34 cellular contexts compared by ENCODE assay signal in genomic region chr22:30717952-30718351, GRCh38. TPM values are rescaled to one million over a fixed set of nuclear protein-coding genes. Genes with fewer than 3 reads are reported as not detected.
A peak's percentile ranks its signal among the peaks of the same experiment; 100 is the strongest.
DNase-seq lines count a peak whose midpoint lies in the region; ATAC-seq, FAIRE-seq and TF ChIP-seq lines count a peak whose summit lies in the region.
"Had no signal": no experiment of that assay in that cellular context is flagged by ENCODE, and none has a peak within 500 bp of the region (broad histone marks: within the 10 kb centered on the region; RNA-seq: fewer than 3 reads in every experiment).

No MANE protein-coding gene starts in this region.

- H4K91ac ChIP-seq in mesenchymal stem cell (ENCODE audit: low read length): no peak overlapping the region

- H3K18ac ChIP-seq in mesenchymal stem cell (ENCODE audit: low read depth in 1 of 2, low read length in 2 of 2): no peak overlapping the region

- H3K4me2 ChIP-seq in mammary epithelial cell (ENCODE audit: insufficient read depth, low read depth, low read length): peak overlapping the region; percentile 39
- no peak overlapping the region for H3K4me2 ChIP-seq in mesenchymal stem cell (ENCODE audit: low read length, poor library complexity, severe bottlenecking)

- H3K9ac ChIP-seq in mammary epithelial cell (ENCODE audit: insufficient read depth, low read length): no peak overlapping the region
- peak overlapping the region; percentile 7 for H3K9ac ChIP-seq in mesenchymal stem cell (ENCODE audit: low read length)

- no peak overlapping the region for H3K4ac ChIP-seq in mesenchymal stem cell (ENCODE audit: low read depth in 1 of 2, low read length in 2 of 2)

- ATAC-seq in pancreas: no peak
- ATAC-seq: left lung, T-helper 17 cell had no signal

- no peaks in the 10 kb centered on the region for H3K36me3 ChIP-seq in mammary epithelial cell (ENCODE audit: insufficient read depth, low read length)
- no peaks in the 10 kb centered on the region for H3K36me3 ChIP-seq in mesenchymal stem cell (ENCODE audit: control insufficient read depth in 1 of 2, insufficient read depth in 2 of 2, low read depth in 1 of 2, low read length in 2 of 2)
- no peaks in the 10 kb centered on the region for H3K36me3 ChIP-seq in pancreas
- H3K36me3 ChIP-seq: left lung had no signal

- CTCF ChIA-PET in mammary epithelial cell (lab: Charles Lee; ENCODE audit: low non-redundant PET): no interaction called here
- CTCF ChIA-PET in MCF 10A (lab: Yijun Ruan, JAX): interaction anchor here (0.8 kb wide), 1 partner anchor 16 kb away, joined by 3 read pairs; no protein-coding TSS in a partner anchor
- CTCF ChIA-PET in GM10248 (lab: Yijun Ruan, JAX): no interaction called here

- H4K20me1 ChIP-seq in mammary epithelial cell (ENCODE audit: insufficient read depth, low read length): no peaks in the 10 kb centered on the region

- H3K23ac ChIP-seq in mesenchymal stem cell (ENCODE audit: low read length in 2 of 2): no peak overlapping the region

- 64% methylated on average over 3 of the region's 3 CpGs for WGBS in mammary epithelial cell (ENCODE audit: low coverage, missing lambda C conversion rate)
- 83% methylated on average over 1 of the region's 3 CpGs for WGBS in mesenchymal stem cell
- WGBS in pancreas, 2 donors: 81 to 96% methylated on average over 3 of the region's 3 CpGs

- no peak for FAIRE-seq in pancreas (lab: Jason Lieb, UNC)
- FAIRE-seq: colon, GM12892, TTC549 had no signal

- H3K4me1 ChIP-seq in mammary epithelial cell (ENCODE audit: insufficient read depth, low read length): peaks cover 20% of the 10 kb centered on the region
- peaks cover 4% of the 10 kb centered on the region for H3K4me1 ChIP-seq in mesenchymal stem cell (ENCODE audit: control insufficient read depth, insufficient read depth, low read depth, low read length)
- peaks cover 0 to 3% (median 0%) of the 10 kb centered on the region in 3 donors for H3K4me1 ChIP-seq in pancreas
- H3K4me1 ChIP-seq: left lung had no signal

- intact Hi-C loops in mammary epithelial cell (cut with micrococcal nuclease): loop anchor here (2.0 kb wide), 1 partner anchor 125 kb away; no protein-coding TSS in a partner anchor
- intact Hi-C loops in MCF 10A (cut with micrococcal nuclease): no loop called here
- intact Hi-C loops in activated T-helper 1 cell treated with anti-CD3 and anti-CD28 coated beads, Interleukin-12 subunit alpha, Interleukin-12 subunit beta, Interleukin-2, Interleukin-4 antibody, amounts not matched to agents 30 ng/mL and 10 ng/mL and 1 ng/mL, durations not matched to agents 14 hours and 24 hours and 36 hours (cut with micrococcal nuclease): no loop called here
- intact Hi-C loops in pancreas (cut with DNase I): no loop called here

- no peaks in the 10 kb centered on the region for H3K9me3 Mint-ChIP-seq in MCF 10A (ENCODE audit: unreplicated experiment)
- no peaks in the 10 kb centered on the region for H3K9me3 Mint-ChIP-seq in activated T-helper 1 cell treated with anti-CD3 and anti-CD28 coated beads, Interleukin-12 subunit alpha, Interleukin-12 subunit beta, Interleukin-2, Interleukin-4 antibody, amounts not matched to agents 30 ng/mL and 10 ng/mL and 1 ng/mL, durations not matched to agents 14 hours and 24 hours and 36 hours
- H3K9me3 Mint-ChIP-seq: activated CD4-positive, alpha-beta memory T cell treated with anti-CD3 and anti-CD28 coated beads, Interleukin-2, amount 10 ng/mL, durations not matched to agents 7 days and 5 days; activated naive CD4-positive, alpha-beta T cell treated with anti-CD3 and anti-CD28 coated beads for 36 hours; CD4-positive, alpha-beta memory T cell; H9; type B pancreatic cell had no signal

- no peak overlapping the region for H3K27ac Mint-ChIP-seq in MCF 10A (ENCODE audit: low read depth, unreplicated experiment)
- peak overlapping the region; percentile 48 for H3K27ac Mint-ChIP-seq in activated T-helper 1 cell treated with anti-CD3 and anti-CD28 coated beads, Interleukin-12 subunit alpha, Interleukin-12 subunit beta, Interleukin-2, Interleukin-4 antibody, amounts not matched to agents 30 ng/mL and 10 ng/mL and 1 ng/mL, durations not matched to agents 14 hours and 24 hours and 36 hours
- H3K27ac Mint-ChIP-seq: activated CD4-positive, alpha-beta memory T cell treated with anti-CD3 and anti-CD28 coated beads, Interleukin-2, amount 10 ng/mL, durations not matched to agents 7 days and 5 days; H9; T-helper 17 cell; type B pancreatic cell had no signal

- H2BK5ac ChIP-seq in mesenchymal stem cell (ENCODE audit: low read depth, low read length, poor library complexity, severe bottlenecking): no peak overlapping the region

- H3K27me3 ChIP-seq in mammary epithelial cell (ENCODE audit: insufficient read depth, low read length) (peaks cover 1% of the 10 kb centered on the region), mesenchymal stem cell (ENCODE audit: control insufficient read depth in 1 of 2, insufficient read depth in 1 of 2, low read length in 2 of 2) (no peaks in the 10 kb centered on the region), pancreas (no peaks in the 10 kb centered on the region)
- H3K27me3 ChIP-seq: left lung had no signal

- no peak overlapping the region for H2AK5ac ChIP-seq in mesenchymal stem cell (ENCODE audit: low read length, severe bottlenecking)

- H4K8ac ChIP-seq in mesenchymal stem cell (ENCODE audit: low read length): no peak overlapping the region

- H2BK120ac ChIP-seq in mesenchymal stem cell (ENCODE audit: low read depth, low read length): no peak overlapping the region

- BruUV-seq in mammary epithelial cell (replicated peaks; lab: Mats Ljungman, UMichigan): no TSS peak
- BruUV-seq in MCF 10A (replicated peaks; lab: Mats Ljungman, UMichigan): no TSS peak

- POLR2A ChIA-PET in MCF 10A (lab: Yijun Ruan, JAX) (no interaction called here), GM10248 (lab: Yijun Ruan, JAX) (no interaction called here)

- H3K9me3 ChIP-seq in mammary epithelial cell (replicated peaks; ENCODE audit: insufficient read depth, low read length): no peaks in the 10 kb centered on the region
- no peaks in the 10 kb centered on the region for H3K9me3 ChIP-seq in mesenchymal stem cell (ENCODE audit: control insufficient read depth, low read length)
- no peaks in the 10 kb centered on the region for H3K9me3 ChIP-seq in pancreas
- H3K9me3 ChIP-seq: left lung had no signal

- H2BK12ac ChIP-seq in mesenchymal stem cell (ENCODE audit: low read length in 2 of 2): no peak overlapping the region

- no peak overlapping the region for H2BK15ac ChIP-seq in mesenchymal stem cell (ENCODE audit: low read depth, poor library complexity, severe bottlenecking)

- H3K27ac ChIP-seq in mammary epithelial cell (ENCODE audit: insufficient read depth, low read depth, low read length) (peak overlapping the region; percentile 8), mesenchymal stem cell (ENCODE audit: low read length, poor library complexity, severe bottlenecking) (no peak overlapping the region), pancreas (no peak overlapping the region)
- H3K27ac ChIP-seq: left lung, SK-N-MC had no signal

- no peak overlapping the region for H3K4me3 Mint-ChIP-seq in MCF 10A (ENCODE audit: unreplicated experiment)
- no peak overlapping the region for H3K4me3 Mint-ChIP-seq in activated T-helper 1 cell treated with anti-CD3 and anti-CD28 coated beads, Interleukin-12 subunit alpha, Interleukin-12 subunit beta, Interleukin-2, Interleukin-4 antibody, amounts not matched to agents 30 ng/mL and 10 ng/mL and 1 ng/mL, durations not matched to agents 14 hours and 24 hours and 36 hours
- H3K4me3 Mint-ChIP-seq: activated CD4-positive, alpha-beta memory T cell treated with anti-CD3 and anti-CD28 coated beads, Interleukin-2, amount 10 ng/mL, durations not matched to agents 7 days and 5 days; activated naive CD4-positive, alpha-beta T cell treated with anti-CD3 and anti-CD28 coated beads for 36 hours; CD4-positive, alpha-beta memory T cell; H9; neural crest cell; T-helper 17 cell; type B pancreatic cell had no signal

- H3K36me3 Mint-ChIP-seq in MCF 10A (ENCODE audit: insufficient read depth, unreplicated experiment): peaks cover 6% of the 10 kb centered on the region
- H3K36me3 Mint-ChIP-seq in activated T-helper 1 cell treated with anti-CD3 and anti-CD28 coated beads, Interleukin-12 subunit alpha, Interleukin-12 subunit beta, Interleukin-2, Interleukin-4 antibody, amounts not matched to agents 30 ng/mL and 10 ng/mL and 1 ng/mL, durations not matched to agents 14 hours and 24 hours and 36 hours (ENCODE audit: low read depth): peaks cover 5% of the 10 kb centered on the region
- H3K36me3 Mint-ChIP-seq: CD4-positive, alpha-beta memory T cell; type B pancreatic cell had no signal

- H3K79me2 ChIP-seq in mammary epithelial cell (ENCODE audit: insufficient read depth, low read length): no peaks in the 10 kb centered on the region

- peak overlapping the region in 1 of 2 experiments; percentile 83 for H3K14ac ChIP-seq in mesenchymal stem cell (ENCODE audit: low read length in 2 of 2)

- no peak for TF ChIP-seq CTCF in mammary epithelial cell (conservative IDR thresholded peaks at IDR 0.05 in 1 of 2, IDR thresholded peaks at IDR 0.05 in 1 of 2; ENCODE audit: extremely low read depth in 1 of 2, insufficient read depth in 1 of 2, low read depth in 1 of 2, low read length in 2 of 2)
- TF ChIP-seq CTCF in MCF 10A (IDR thresholded peaks at IDR 0.05; ENCODE audit: unreplicated experiment): no peak
- TF ChIP-seq CTCF in GM10248 (IDR thresholded peaks at IDR 0.05; ENCODE audit: control extremely low read depth, extremely low read depth, low read depth, missing control alignments): no peak
- no peak for TF ChIP-seq CTCF in pancreas (IDR thresholded peaks at IDR 0.05)

- H3K79me1 ChIP-seq in mesenchymal stem cell (replicated peaks; ENCODE audit: low read length, poor library complexity, severe bottlenecking): no peaks in the 10 kb centered on the region

- in situ Hi-C loops in mammary epithelial cell (cut with MboI; ENCODE audit: low sequenced_read_pairs in 2 of 2): no loop called here

- H2AFZ ChIP-seq in mammary epithelial cell (ENCODE audit: low read depth, low read length) (peak overlapping the region; percentile 44), mesenchymal stem cell (ENCODE audit: low read depth, low read length) (no peak overlapping the region)

- H3K4me1 Mint-ChIP-seq in MCF 10A (ENCODE audit: insufficient read depth, unreplicated experiment): peaks cover 15% of the 10 kb centered on the region
- H3K4me1 Mint-ChIP-seq in activated T-helper 1 cell treated with anti-CD3 and anti-CD28 coated beads, Interleukin-12 subunit alpha, Interleukin-12 subunit beta, Interleukin-2, Interleukin-4 antibody, amounts not matched to agents 30 ng/mL and 10 ng/mL and 1 ng/mL, durations not matched to agents 14 hours and 24 hours and 36 hours (ENCODE audit: low read depth): peaks cover 9% of the 10 kb centered on the region
- H3K4me1 Mint-ChIP-seq: CD4-positive, alpha-beta memory T cell; neural crest cell had no signal

- dilution Hi-C loops in mammary epithelial cell (cut with HindIII; ENCODE audit: low sequenced_read_pairs): no loop called here

- no peak for DNase-seq in mammary epithelial cell
- DNase-seq in MCF 10A (ENCODE audit: unreplicated experiment): no peak
- no peak for DNase-seq in activated T-helper 1 cell treated with anti-CD3 and anti-CD28 coated beads, Interleukin-12 subunit alpha, Interleukin-12 subunit beta, Interleukin-2, Interleukin-4 antibody, amounts not matched to agents 30 ng/mL and 10 ng/mL and 1 ng/mL, durations not matched to agents 14 hours and 24 hours and 36 hours (ENCODE audit: low spot score)
- no peak for DNase-seq in mesenchymal stem cell
- no peak for DNase-seq in GM10248 (ENCODE audit: extremely low spot score)
- DNase-seq in pancreas: no peak
- no peak for DNase-seq in AG08395 (ENCODE audit: low spot score)
- no peak for DNase-seq in GDM1 (lab: John Stamatoyannopoulos, UW)
- DNase-seq: activated CD4-positive, alpha-beta memory T cell treated with anti-CD3 and anti-CD28 coated beads, Interleukin-2, amount 10 ng/mL, durations not matched to agents 7 days and 5 days; activated CD4-positive, CD25-positive, alpha-beta regulatory T cell treated with anti-CD3 and anti-CD28 coated beads, Interleukin-2, amount 50 U/mL, for 72 hours; activated CD8-positive, alpha-beta memory T cell treated with anti-CD3 and anti-CD28 coated beads, Interleukin-2, amount 50 U/mL, for 4 hours; AML-193; CD4-positive, alpha-beta memory T cell; effector CD4-positive, alpha-beta T cell; glutamatergic neuron; H9; Kasumi-1; left lung; mesendoderm; NCI-H1417 treated with DMSO at 0.1 percent for 48 hours; NCI-H2081; NCI-H526; OCI-M1; right cardiac atrium; stimulated activated CD4-positive, alpha-beta T cell treated with anti-CD3 and anti-CD28 coated beads, Interleukin-15, amount 100 ng/mL, for 24 hours; stimulated activated CD4-positive, alpha-beta T cell treated with anti-CD3 and anti-CD28 coated beads, Interleukin-4, amount 100 ng/mL, for 4 hours; T-helper 17 cell had no signal

- H3K27me3 Mint-ChIP-seq in MCF 10A (ENCODE audit: insufficient read depth, unreplicated experiment): no peaks in the 10 kb centered on the region
- H3K27me3 Mint-ChIP-seq in activated T-helper 1 cell treated with anti-CD3 and anti-CD28 coated beads, Interleukin-12 subunit alpha, Interleukin-12 subunit beta, Interleukin-2, Interleukin-4 antibody, amounts not matched to agents 30 ng/mL and 10 ng/mL and 1 ng/mL, durations not matched to agents 14 hours and 24 hours and 36 hours (ENCODE audit: insufficient read depth): peaks cover 2% of the 10 kb centered on the region
- H3K27me3 Mint-ChIP-seq: activated CD4-positive, alpha-beta memory T cell treated with anti-CD3 and anti-CD28 coated beads, Interleukin-2, amount 10 ng/mL, durations not matched to agents 7 days and 5 days; CD4-positive, alpha-beta memory T cell; T-helper 17 cell; type B pancreatic cell had no signal

- no peak overlapping the region for H3K4me3 ChIP-seq in mammary epithelial cell (replicated peaks in 1 of 3; ENCODE audit: insufficient read depth in 1 of 3, low read depth in 2 of 3, low read length in 3 of 3)
- H3K4me3 ChIP-seq in mesenchymal stem cell (ENCODE audit: insufficient read depth in 1 of 2, low read depth in 1 of 2, low read length in 2 of 2): no peak overlapping the region
- H3K4me3 ChIP-seq in pancreas: no peak overlapping the region
- H3K4me3 ChIP-seq: left lung, SK-N-MC had no signal

RNA-seq across cellular contexts. Expression of gene OSBP2, which starts 23.3 kb away (rescaled TPM):
- total RNA-seq in mammary epithelial cell (10 to 100 TPM in 1 of 2 donors, 1 to 10 TPM in 1; 4.7 to 24.7 TPM), MCF 10A (2022) (276 and 338 TPM in 2 replicates), pancreas (1 to 10 TPM; 2.3 to 3.3 (median 2.6) TPM)
- polyA plus RNA-seq in mammary epithelial cell (7.1 TPM), pancreas (1 to 10 TPM; 1.9 to 2.9 TPM)
- 24.4 TPM for polyA minus RNA-seq in mammary epithelial cell
- total RNA-seq in activated T-helper 1 cell treated with anti-CD3 and anti-CD28 coated beads, Interleukin-12 subunit alpha, Interleukin-12 subunit beta, Interleukin-2, Interleukin-4 antibody, amounts not matched to agents 30 ng/mL and 10 ng/mL and 1 ng/mL, durations not matched to agents 14 hours and 24 hours and 36 hours: 1.6 and 1.9 TPM in 2 replicates
- 0.21 TPM for polyA plus RNA-seq in mesenchymal stem cell (2013, experiment 1 of 2)
- polyA plus RNA-seq in mesenchymal stem cell (2013, experiment 2 of 2): 0.21 TPM

RNA-seq across cellular contexts. Expression of gene DUSP18, which starts 50.3 kb away (rescaled TPM):
- total RNA-seq in mammary epithelial cell: 10 to 100 TPM in 1 of 2 donors, 1 to 10 TPM in 1; 8.3 to 10.5 TPM
- polyA plus RNA-seq in mammary epithelial cell: 15.0 TPM
- 22.5 TPM for polyA minus RNA-seq in mammary epithelial cell
- 5.6 and 6.5 TPM in 2 replicates for total RNA-seq in MCF 10A (2022)
- total RNA-seq in activated T-helper 1 cell treated with anti-CD3 and anti-CD28 coated beads, Interleukin-12 subunit alpha, Interleukin-12 subunit beta, Interleukin-2, Interleukin-4 antibody, amounts not matched to agents 30 ng/mL and 10 ng/mL and 1 ng/mL, durations not matched to agents 14 hours and 24 hours and 36 hours: 9.6 and 9.8 TPM in 2 replicates
- 8.2 TPM for polyA plus RNA-seq in mesenchymal stem cell (2013, experiment 1 of 2)
- polyA plus RNA-seq in mesenchymal stem cell (2013, experiment 2 of 2): 8.3 TPM
- 1 to 10 TPM; 2.2 to 6.5 (median 3.4) TPM for total RNA-seq in pancreas
- polyA plus RNA-seq in pancreas: 1 to 10 TPM; 2.2 to 2.5 TPM

Comparison
In these comparisons a context has a peak if more than half of its experiments do, and no peak if none do; other contexts are left out.
1. RNA of gene OSBP2, which starts 23.3 kb away (total RNA-seq): 276 to 338 TPM in MCF 10A; 4.7 to 24.7 TPM in mammary epithelial cell, 2.3 to 3.3 TPM in pancreas and 1.6 to 1.9 TPM in activated T-helper 1 cell treated with anti-CD3 and anti-CD28 coated beads, Interleukin-12 subunit alpha, Interleukin-12 subunit beta, Interleukin-2, Interleukin-4 antibody, amounts not matched to agents 30 ng/mL and 10 ng/mL and 1 ng/mL, durations not matched to agents 14 hours and 24 hours and 36 hours; every median in the first group is over 10 times any median in the second.